ENCODE assay signal across 15 cellular contexts in genomic region chr3:122389892-122390291, GRCh38.
"Had no signal": no experiment of that assay in that cellular context is flagged by ENCODE, and none has a peak within 500 bp of the region (broad histone marks: within the 10 kb centered on the region; RNA-seq: fewer than 3 reads in every experiment).

No MANE protein-coding gene starts in this region.

- H3K9me3 Mint-ChIP-seq: endodermal cell; naive thymus-derived CD4-positive, alpha-beta T cell; neural crest cell; type B pancreatic cell had no signal

- H3K27ac ChIP-seq: coronary artery, thyroid gland had no signal

- H3K9me3 ChIP-seq: heart left ventricle, thyroid gland had no signal

- ATAC-seq: naive thymus-derived CD4-positive, alpha-beta T cell had no signal

- H3K27me3 ChIP-seq: heart left ventricle, thyroid gland had no signal

- H3K36me3 ChIP-seq: thyroid gland had no signal

- DNase-seq: effector CD4-positive, alpha-beta T cell; endodermal cell; foreskin melanocyte; heart left ventricle; hypothalamus; mammary epithelial cell; naive thymus-derived CD4-positive, alpha-beta T cell; posterior cingulate gyrus; small intestine; stimulated activated CD4-positive, alpha-beta T cell treated with anti-CD3 and anti-CD28 coated beads, Interleukin-12 subunit alpha, Interleukin-12 subunit beta, amount 100 ng/mL, for 4 hours; stimulated activated naive CD4-positive, alpha-beta T cell treated with Interleukin-2 at 50 U/mL for 16 hours; thyroid gland had no signal

- H3K27ac Mint-ChIP-seq: type B pancreatic cell had no signal

- H3K4me3 Mint-ChIP-seq: endodermal cell; naive thymus-derived CD4-positive, alpha-beta T cell; neural crest cell had no signal

- H3K4me3 ChIP-seq: coronary artery, heart left ventricle, thyroid gland had no signal

- H3K27me3 Mint-ChIP-seq: naive thymus-derived CD4-positive, alpha-beta T cell; type B pancreatic cell had no signal
